In the genomic region with DNA sequence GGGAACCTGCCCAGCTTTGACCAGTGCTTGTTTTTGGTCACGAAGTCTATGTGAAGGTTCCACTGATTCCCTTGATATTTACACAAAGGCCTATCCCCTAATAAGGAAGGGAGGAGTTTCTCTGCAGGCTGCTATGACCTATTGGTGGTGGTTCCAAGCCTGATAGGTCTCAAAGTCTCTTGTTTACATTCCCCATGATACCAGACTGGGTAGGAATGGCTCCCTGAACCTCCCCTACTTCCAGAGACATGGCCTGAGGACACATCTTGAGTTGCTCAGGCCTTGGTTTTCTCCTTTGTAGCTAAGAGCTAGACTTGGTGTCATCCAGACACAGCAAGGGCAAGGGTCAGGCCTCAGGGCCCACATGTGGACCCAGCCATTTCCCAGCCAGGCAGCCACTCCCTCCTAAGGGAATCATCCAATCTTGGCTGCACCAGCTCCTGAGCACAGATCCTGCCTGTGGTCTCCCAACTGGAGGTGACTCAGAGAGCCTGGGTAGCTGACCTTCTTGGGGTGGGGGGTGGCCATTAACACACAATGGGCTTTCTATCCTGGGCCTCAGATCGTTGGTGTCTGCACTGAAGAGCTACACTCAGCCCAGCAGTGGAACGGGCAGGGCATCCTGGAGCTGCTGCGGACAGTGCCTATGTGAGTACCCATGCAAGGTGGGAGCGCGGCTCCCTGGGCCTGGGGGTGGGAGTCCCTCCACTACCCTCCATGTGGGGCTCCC, we compare ENCODE assay signal across 16 cellular contexts. TPM values are rescaled to one million over a fixed set of nuclear protein-coding genes. Genes with fewer than 3 reads are reported as not detected.
DNase-seq lines count a peak whose midpoint lies in the region; ATAC-seq and TF ChIP-seq lines count a peak whose summit lies in the region.
"Had no signal": no experiment of that assay in that cellular context is flagged by ENCODE, and none has a peak within 500 bp of the region (broad histone marks: within the 10 kb centered on the region; RNA-seq: fewer than 3 reads in every experiment).

No MANE protein-coding gene starts in this region.

- no TSS peak for BruUV-seq in mammary epithelial cell (replicated peaks; lab: Mats Ljungman, UMichigan)

- H3K4me2 ChIP-seq in mammary epithelial cell (ENCODE audit: insufficient read depth, low read depth, low read length), result no peak overlapping the region

- H3K36me3 ChIP-seq in mammary epithelial cell (ENCODE audit: insufficient read depth, low read length), result no peaks in the 10 kb centered on the region

- no peaks in the 10 kb centered on the region for H3K9me3 ChIP-seq in mammary epithelial cell (replicated peaks; ENCODE audit: insufficient read depth, low read length)

- peak; percentile 77 for DNase-seq in COLO829 (ENCODE audit: low spot score)
- DNase-seq in LHCN-M2 (ENCODE audit: low read depth), result peak; percentile 77
- peak; percentile 47 for DNase-seq in mammary epithelial cell
- no peak for DNase-seq in neural crest cell (ENCODE audit: low read depth, low spot score)
- DNase-seq in H4 (ENCODE audit: low spot score), result no peak
- DNase-seq in activated CD8-positive, alpha-beta memory T cell treated with anti-CD3 and anti-CD28 coated beads, Interleukin-2, amount 50 U/mL, for 48 hours, result no peak
- DNase-seq: activated CD8-positive, alpha-beta memory T cell treated with anti-CD3 and anti-CD28 coated beads, Interleukin-2, amount 50 U/mL, for 4 hours; CD4-positive, alpha-beta T cell; effector CD8-positive, alpha-beta T cell; NCI-H1417; NCI-H510A treated with DMSO at 0.1 percent for 48 hours; Right ventricle myocardium superior; stimulated activated naive CD8-positive, alpha-beta T cell treated with anti-CD3 and anti-CD28 coated beads, Interleukin-15, amount 100 ng/mL, for 72 hours had no signal

- peak overlapping the region; percentile 43 for H3K27ac Mint-ChIP-seq in neural crest cell (ENCODE audit: unreplicated experiment)
- H3K27ac Mint-ChIP-seq: CD4-positive, alpha-beta T cell had no signal

- H3K4me1 ChIP-seq in mammary epithelial cell (ENCODE audit: insufficient read depth, low read length), result peaks cover 11% of the 10 kb centered on the region

- WGBS in mammary epithelial cell (ENCODE audit: low coverage, missing lambda C conversion rate), result 87% methylated on average over 6 of the region's 6 CpGs

- no peaks in the 10 kb centered on the region for H3K27me3 Mint-ChIP-seq in neural crest cell (ENCODE audit: low read depth)
- H3K27me3 Mint-ChIP-seq: CD4-positive, alpha-beta T cell; stimulated activated naive CD8-positive, alpha-beta T cell treated with anti-CD3 and anti-CD28 coated beads, Interleukin-15, amount 100 ng/mL, for 72 hours had no signal

- TF ChIP-seq CTCF in mammary epithelial cell (conservative IDR thresholded peaks at IDR 0.05 in 1 of 2, IDR thresholded peaks at IDR 0.05 in 1 of 2; ENCODE audit: extremely low read depth in 1 of 2, insufficient read depth in 1 of 2, low read depth in 1 of 2, low read length in 2 of 2) (no peak), neural crest cell (conservative IDR thresholded peaks at IDR 0.05) (no peak)

- H3K36me3 Mint-ChIP-seq in neural crest cell (ENCODE audit: low read depth), result no peaks in the 10 kb centered on the region

- peak overlapping the region; percentile 34 for H3K4me3 Mint-ChIP-seq in neural crest cell
- H3K4me3 Mint-ChIP-seq: CD4-positive, alpha-beta T cell; stimulated activated naive CD8-positive, alpha-beta T cell treated with anti-CD3 and anti-CD28 coated beads, Interleukin-15, amount 100 ng/mL, for 72 hours had no signal

- H3K4me3 ChIP-seq in mammary epithelial cell (replicated peaks in 1 of 3; ENCODE audit: insufficient read depth in 1 of 3, low read depth in 2 of 3, low read length in 3 of 3), result no peak overlapping the region

- no peaks in the 10 kb centered on the region for H3K9me3 Mint-ChIP-seq in neural crest cell
- H3K9me3 Mint-ChIP-seq: CD4-positive, alpha-beta T cell; stimulated activated naive CD8-positive, alpha-beta T cell treated with anti-CD3 and anti-CD28 coated beads, Interleukin-15, amount 100 ng/mL, for 72 hours had no signal

- CTCF ChIA-PET in mammary epithelial cell (lab: Charles Lee; ENCODE audit: low non-redundant PET), result interaction anchor here (0.7 kb wide), 1 partner anchor 92 kb away, joined by 10 read pairs; no protein-coding TSS in a partner anchor

- in situ Hi-C loops in mammary epithelial cell (cut with MboI; ENCODE audit: low sequenced_read_pairs in 2 of 2), result loop anchor here in 1 of 2 donors (25.0 kb wide), 1 partner anchor 356 kb away; a partner anchor contains a TSS

- no peaks in the 10 kb centered on the region for H3K27me3 ChIP-seq in mammary epithelial cell (ENCODE audit: insufficient read depth, low read length)

- no peaks in the 10 kb centered on the region for H3K79me2 ChIP-seq in mammary epithelial cell (ENCODE audit: insufficient read depth, low read length)

- H3K4me1 Mint-ChIP-seq in neural crest cell, result peaks cover 24% of the 10 kb centered on the region

- intact Hi-C loops in mammary epithelial cell (cut with micrococcal nuclease), result no loop called here

- H2AFZ ChIP-seq in mammary epithelial cell (ENCODE audit: low read depth, low read length), result no peak overlapping the region

- H3K27ac ChIP-seq in mammary epithelial cell (ENCODE audit: insufficient read depth, low read depth, low read length), result no peak overlapping the region
- H3K27ac ChIP-seq: VCaP had no signal

- no peak for ATAC-seq in HG03280 (IDR thresholded peaks at IDR 0.05; ENCODE audit: unreplicated experiment)
- no peak for ATAC-seq in GM19328 (IDR thresholded peaks at IDR 0.05; ENCODE audit: unreplicated experiment)
- ATAC-seq: stimulated activated naive CD8-positive, alpha-beta T cell treated with anti-CD3 and anti-CD28 coated beads, Interleukin-15, amount 100 ng/mL, for 72 hours had no signal

- dilution Hi-C loops in mammary epithelial cell (cut with HindIII; ENCODE audit: low sequenced_read_pairs), result loop anchor here (10.0 kb wide), 1 partner anchor 368 kb away; a partner anchor contains a TSS

- H4K20me1 ChIP-seq in mammary epithelial cell (ENCODE audit: insufficient read depth, low read length), result no peaks in the 10 kb centered on the region

- no peak overlapping the region for H3K9ac ChIP-seq in mammary epithelial cell (ENCODE audit: insufficient read depth, low read length)

RNA-seq across cellular contexts. Expression of a gene that starts 51.0 kb away (rescaled TPM):
- total RNA-seq in LHCN-M2 (2014; rRNA removed) (135 and 136 TPM in 2 replicates), mammary epithelial cell (10 to 100 TPM; 36.8 to 87.0 TPM), neural crest cell (76.9 and 82.8 TPM in 2 replicates)
- 155 TPM for polyA plus RNA-seq in LHCN-M2 (2012)
- polyA plus RNA-seq in mammary epithelial cell, result 61.1 TPM
- polyA minus RNA-seq in mammary epithelial cell, result 82.4 TPM
- total RNA-seq in H4 (2014; rRNA removed; shearing (Covaris generic)), result 15.8 and 18.5 TPM in 2 replicates

Comparison
In these comparisons a context has a peak if more than half of its experiments do, and no peak if none do; other contexts are left out.
1. DNase-seq: peak in COLO829 (single experiment), LHCN-M2 (single experiment) and mammary epithelial cell (single experiment); none in neural crest cell (single experiment), H4 (single experiment) and activated CD8-positive, alpha-beta memory T cell treated with anti-CD3 and anti-CD28 coated beads, Interleukin-2, amount 50 U/mL, for 48 hours (single experiment).